ENCODE assay signal across 7 cellular contexts in the genomic region with DNA sequence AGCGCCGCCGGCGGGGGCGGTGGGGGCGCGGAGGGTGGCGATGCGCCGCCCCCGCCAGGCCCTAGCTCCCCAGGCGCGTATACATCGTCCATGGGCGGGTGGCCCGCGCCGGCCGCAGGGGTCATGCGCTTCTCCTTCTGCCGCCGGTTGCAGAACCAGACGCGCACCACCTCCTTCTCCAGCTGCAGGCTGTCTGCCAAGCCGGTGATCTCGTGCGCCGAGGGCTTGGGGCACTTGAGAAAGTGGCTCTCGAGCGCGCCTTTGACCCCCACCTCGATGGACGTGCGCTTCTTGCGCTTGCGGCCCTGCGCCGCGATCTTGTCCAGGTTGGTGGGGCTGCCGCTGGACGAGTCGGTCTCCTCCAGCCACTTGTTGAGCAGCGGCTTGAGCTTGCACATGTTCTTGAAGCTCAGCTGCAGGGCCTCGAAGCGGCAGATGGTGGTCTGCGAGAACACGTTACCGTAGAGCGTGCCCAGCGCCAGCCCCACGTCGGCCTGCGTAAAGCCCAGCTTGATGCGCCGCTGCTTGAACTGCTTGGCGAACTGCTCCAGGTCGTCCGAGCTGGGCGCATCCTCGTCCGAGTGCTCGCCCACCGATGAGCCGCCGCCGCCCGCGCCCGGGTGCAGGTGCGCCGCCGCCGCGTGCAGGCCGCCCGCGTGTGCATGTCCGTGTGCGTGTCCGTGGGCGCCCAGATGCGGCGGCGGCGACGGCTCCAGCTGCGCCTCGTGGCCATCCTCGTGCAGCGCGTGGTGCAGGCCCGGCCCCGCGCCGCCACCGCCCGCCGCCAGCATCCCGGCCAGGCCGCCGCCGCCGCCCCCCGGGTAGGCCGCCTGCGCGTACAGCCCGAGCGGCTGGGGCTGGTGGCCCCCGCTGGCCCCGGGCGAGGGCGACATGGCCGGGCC. TPM values are rescaled to one million over a fixed set of nuclear protein-coding genes. Genes with fewer than 3 reads are reported as not detected.
A peak's percentile ranks its signal among the peaks of the same experiment; 100 is the strongest.
DNase-seq lines count a peak whose midpoint lies in the region; ATAC-seq, FAIRE-seq and TF ChIP-seq lines count a peak whose summit lies in the region.

No MANE protein-coding gene starts in this region.

- H3K9me3 Mint-ChIP-seq in astrocyte (ENCODE audit: unreplicated experiment) (no peaks in the 10 kb centered on the region), naive B cell (no peaks in the 10 kb centered on the region)

- H4K20me1 ChIP-seq in astrocyte (ENCODE audit: insufficient read depth, low read length): peaks cover 4% of the 10 kb centered on the region

- TF ChIP-seq CTCF in astrocyte (IDR thresholded peaks at IDR 0.05; ENCODE audit: insufficient read depth, low read depth, low read length): no peak
- TF ChIP-seq CTCF in prostate gland (IDR thresholded peaks at IDR 0.05): no peak

- H3K9me3 ChIP-seq in astrocyte (ENCODE audit: insufficient read depth, low read depth, low read length): no peaks in the 10 kb centered on the region
- no peaks in the 10 kb centered on the region for H3K9me3 ChIP-seq in prostate gland

- peak overlapping the region; percentile 26 for H2AFZ ChIP-seq in astrocyte (ENCODE audit: low read depth, low read length)

- no peaks in the 10 kb centered on the region for H3K36me3 ChIP-seq in astrocyte (ENCODE audit: insufficient read depth, low read length)
- no peaks in the 10 kb centered on the region for H3K36me3 ChIP-seq in prostate gland

- H3K27me3 ChIP-seq in astrocyte (ENCODE audit: insufficient read depth, low read length) (peaks cover 35% of the 10 kb centered on the region), prostate gland (replicated peaks; ENCODE audit: insufficient read depth) (peaks cover 36% of the 10 kb centered on the region)

- H3K36me3 Mint-ChIP-seq in astrocyte (ENCODE audit: low read depth, unreplicated experiment) (peaks cover 4% of the 10 kb centered on the region), naive B cell (no peaks in the 10 kb centered on the region)

- FAIRE-seq in astrocyte (lab: Jason Lieb, UNC): no peak

- DNase-seq in astrocyte (ENCODE audit: low read depth): no peak
- DNase-seq in naive B cell: peak; percentile 21
- no peak for DNase-seq in prostate gland (ENCODE audit: low spot score)
- no peak for DNase-seq in sciatic nerve (ENCODE audit: low spot score)

- no peak overlapping the region for H3K9ac ChIP-seq in astrocyte (ENCODE audit: low read length)

- H3K27ac ChIP-seq in astrocyte (ENCODE audit: low read depth, low read length) (no peak overlapping the region), prostate gland (no peak overlapping the region)

- ATAC-seq in GM18867 (IDR thresholded peaks at IDR 0.05; ENCODE audit: unreplicated experiment) (peak; percentile 4), HG03354 (IDR thresholded peaks at IDR 0.05; ENCODE audit: poor library complexity, severe bottlenecking, unreplicated experiment) (peak; percentile 7), naive B cell (ENCODE audit: low read depth in 2 of 2) (no peak), sciatic nerve (no peak)
- no peak for ATAC-seq in activated CD4-positive, CD25-positive, alpha-beta regulatory T cell treated with anti-CD3 and anti-CD28 coated beads, Interleukin-2, amount 50 U/mL, for 24 hours

- WGBS in prostate gland: 4% methylated on average over 55 of the region's 114 CpGs

- H3K27me3 Mint-ChIP-seq in astrocyte (ENCODE audit: low read depth, unreplicated experiment): peaks cover 27% of the 10 kb centered on the region
- peaks cover 34 to 55% (median 40%) of the 10 kb centered on the region in 3 donors for H3K27me3 Mint-ChIP-seq in naive B cell

- H3K4me1 ChIP-seq in astrocyte (ENCODE audit: insufficient read depth, low read length) (peaks cover 12% of the 10 kb centered on the region), prostate gland (replicated peaks) (no peaks in the 10 kb centered on the region)

- TF ChIP-seq POLR2A in prostate gland (IDR thresholded peaks at IDR 0.05): no peak

- H3K4me3 Mint-ChIP-seq in astrocyte (ENCODE audit: unreplicated experiment) (peak overlapping the region; percentile 67), naive B cell (peak overlapping the region in 7 of 8 donors; percentile 44 to 77 (median 65))

- H3K4me3 ChIP-seq in astrocyte (ENCODE audit: insufficient read depth, low read depth, low read length): no peak overlapping the region
- H3K4me3 ChIP-seq in prostate gland: peak overlapping the region in 1 of 2 donors; percentile 44

- peak overlapping the region; percentile 84 for H3K4me2 ChIP-seq in astrocyte (ENCODE audit: low read length)

- H3K27ac Mint-ChIP-seq in astrocyte (ENCODE audit: unreplicated experiment): no peak overlapping the region
- H3K27ac Mint-ChIP-seq in naive B cell: peak overlapping the region in 1 of 6 donors; percentile 6

- intact Hi-C loops in prostate gland (cut with DNase I) (no loop called here), sciatic nerve (cut with DNase I) (no loop called here)

- H3K4me1 Mint-ChIP-seq in astrocyte (ENCODE audit: low read depth, unreplicated experiment): peaks cover 5% of the 10 kb centered on the region
- peaks cover 10 to 28% (median 12%) of the 10 kb centered on the region in 3 donors for H3K4me1 Mint-ChIP-seq in naive B cell

- no peaks in the 10 kb centered on the region for H3K79me2 ChIP-seq in astrocyte (ENCODE audit: insufficient read depth, low read length)

RNA-seq across cellular contexts. Expression of a gene that starts 0.9 kb away (rescaled TPM):
- 2.3 and 3.3 TPM in 2 replicates for total RNA-seq in astrocyte
- 1 to 10 TPM in 1 of 6 donors, under 1 TPM in 5; 0.18 to 1.1 (median 0.34) TPM for polyA plus RNA-seq in naive B cell (ENCODE audit: low read depth in 6 of 6)
- 1 to 10 TPM in 1 of 2 donors, under 1 TPM in 1; 0.09 to 3.4 TPM for total RNA-seq in prostate gland
- 19.1 TPM for total RNA-seq in sciatic nerve

RNA-seq across cellular contexts. Expression of a gene that starts 33.1 kb away (rescaled TPM):
- 38.2 and 42.6 TPM in 2 replicates for total RNA-seq in astrocyte
- polyA plus RNA-seq in naive B cell (ENCODE audit: low read depth in 6 of 6): 10 to 100 TPM; 19.2 to 25.3 (median 20.9) TPM
- total RNA-seq in prostate gland: 10 to 100 TPM; 26.9 to 36.5 TPM
- 32.6 TPM for total RNA-seq in sciatic nerve

RNA-seq across cellular contexts. Expression of a gene that starts 40.4 kb away (rescaled TPM):
- total RNA-seq in astrocyte: 107 and 116 TPM in 2 replicates
- polyA plus RNA-seq in naive B cell (ENCODE audit: low read depth in 6 of 6): 1 to 10 TPM in 5 of 6 donors, under 1 TPM in 1; 0.88 to 5.1 (median 1.8) TPM
- total RNA-seq in prostate gland: 10 to 100 TPM; 14.2 to 40.6 TPM
- total RNA-seq in sciatic nerve: 27.9 TPM

RNA-seq across cellular contexts. Expression of a gene that starts 55.9 kb away (rescaled TPM):
- total RNA-seq in astrocyte (66.5 and 76.8 TPM in 2 replicates), prostate gland (10 to 100 TPM; 55.8 to 68.0 TPM), sciatic nerve (47.9 TPM)
- 100 to 1,000 TPM in 4 of 6 donors, 10 to 100 TPM in 2; 81.3 to 109 (median 101) TPM for polyA plus RNA-seq in naive B cell (ENCODE audit: low read depth in 6 of 6)

Comparison
In these comparisons a context has a peak if more than half of its experiments do, and no peak if none do; other contexts are left out.
1. ATAC-seq: peak in GM18867 (single experiment) and HG03354 (single experiment); none in naive B cell (0 of 2), activated CD4-positive, CD25-positive, alpha-beta regulatory T cell treated with anti-CD3 and anti-CD28 coated beads, Interleukin-2, amount 50 U/mL, for 24 hours (0 of 2) and sciatic nerve (single experiment).